Comparison of ENCODE assay signal across 36 cellular contexts in the genomic region with DNA sequence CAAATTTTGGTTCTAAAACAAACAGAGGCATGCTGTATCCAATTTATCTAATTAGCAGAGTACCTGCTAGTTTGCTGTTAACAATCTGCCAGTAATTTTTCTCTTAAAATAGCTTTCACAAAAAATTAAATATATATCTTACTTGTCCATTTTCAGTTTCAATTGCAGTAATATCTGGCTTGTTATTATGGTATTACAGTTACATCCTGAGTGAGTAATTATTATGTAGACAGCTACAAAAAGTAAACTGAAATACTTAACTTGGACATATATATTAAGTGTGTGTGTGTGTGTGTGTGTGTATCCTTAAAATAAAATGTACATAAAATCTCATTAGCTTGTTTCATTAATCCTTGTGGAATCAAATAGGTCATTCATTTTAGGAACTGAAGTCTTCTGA.
"Had no signal": no experiment of that assay in that cellular context is flagged by ENCODE, and none has a peak within 500 bp of the region (broad histone marks: within the 10 kb centered on the region; RNA-seq: fewer than 3 reads in every experiment).

No MANE protein-coding gene starts in this region.

- H3K4me3 Mint-ChIP-seq: activated CD4-positive, alpha-beta memory T cell treated with anti-CD3 and anti-CD28 coated beads, Interleukin-2, amount 10 ng/mL, durations not matched to agents 7 days and 5 days; activated CD4-positive, alpha-beta T cell treated with anti-CD3 and anti-CD28 coated beads for 36 hours; activated CD4-positive, alpha-beta T cell treated with anti-CD3 and anti-CD28 coated beads, Interleukin-2, amount 10 ng/mL, durations not matched to agents 7 days and 5 days; activated CD8-positive, alpha-beta memory T cell treated with anti-CD3 and anti-CD28 coated beads, Interleukin-2, amount 10 ng/mL, durations not matched to agents 7 days and 5 days; activated CD8-positive, alpha-beta T cell treated with anti-CD3 and anti-CD28 coated beads, Interleukin-2, amount 10 ng/mL, durations not matched to agents 7 days and 5 days; activated naive CD4-positive, alpha-beta T cell treated with anti-CD3 and anti-CD28 coated beads, Interleukin-2, amount 10 ng/mL, durations not matched to agents 7 days and 5 days; activated naive CD4-positive, alpha-beta T cell treated with anti-CD3 and anti-CD28 coated beads, Interleukin-2, amount 50 U/mL, for 24 hours; activated naive CD8-positive, alpha-beta T cell; activated naive CD8-positive, alpha-beta T cell treated with anti-CD3 and anti-CD28 coated beads, Interleukin-2, amount 10 ng/mL, durations not matched to agents 7 days and 5 days; activated naive CD8-positive, alpha-beta T cell treated with anti-CD3 and anti-CD28 coated beads, Interleukin-2, amount 50 U/mL, for 24 hours; activated T-cell treated with anti-CD3 and anti-CD28 coated beads, Interleukin-2, amount 50 U/mL, for 24 hours; brain; central memory CD8-positive, alpha-beta T cell; T-helper 2 cell treated with Interferon-gamma antibody and Interleukin-4, amounts not matched to agents 5 μg/mL and 100 μg/mL, for 36 hours; WTC11 had no signal

- H3K36me3 ChIP-seq: ascending aorta, cardiac muscle cell, WERI-Rb-1 had no signal

- H3K4me3 ChIP-seq: ascending aorta, cardiac muscle cell had no signal

- H3K4me1 ChIP-seq: ascending aorta had no signal

- H3K4me1 Mint-ChIP-seq: activated CD4-positive, alpha-beta memory T cell treated with anti-CD3 and anti-CD28 coated beads, Interleukin-2, amount 10 ng/mL, durations not matched to agents 7 days and 5 days; activated CD4-positive, alpha-beta T cell treated with anti-CD3 and anti-CD28 coated beads for 36 hours; activated CD4-positive, alpha-beta T cell treated with anti-CD3 and anti-CD28 coated beads, Interleukin-2, amount 10 ng/mL, durations not matched to agents 7 days and 5 days; activated CD8-positive, alpha-beta memory T cell treated with anti-CD3 and anti-CD28 coated beads, Interleukin-2, amount 10 ng/mL, durations not matched to agents 7 days and 5 days; activated naive CD4-positive, alpha-beta T cell treated with anti-CD3 and anti-CD28 coated beads, Interleukin-2, amount 10 ng/mL, durations not matched to agents 7 days and 5 days; activated naive CD4-positive, alpha-beta T cell treated with anti-CD3 and anti-CD28 coated beads, Interleukin-2, amount 50 U/mL, for 24 hours; activated naive CD8-positive, alpha-beta T cell treated with anti-CD3 and anti-CD28 coated beads, Interleukin-2, amount 10 ng/mL, durations not matched to agents 7 days and 5 days; activated naive CD8-positive, alpha-beta T cell treated with anti-CD3 and anti-CD28 coated beads, Interleukin-2, amount 50 U/mL, for 24 hours; central memory CD8-positive, alpha-beta T cell had no signal

- H3K27ac ChIP-seq: ascending aorta, cardiac muscle cell, WERI-Rb-1 had no signal

- H3K9me3 Mint-ChIP-seq: activated CD4-positive, alpha-beta T cell treated with anti-CD3 and anti-CD28 coated beads, Interleukin-2, amount 10 ng/mL, durations not matched to agents 7 days and 5 days; activated naive CD4-positive, alpha-beta T cell treated with anti-CD3 and anti-CD28 coated beads, Interleukin-2, amount 50 U/mL, for 24 hours; WTC11 had no signal

- H3K36me3 Mint-ChIP-seq: activated CD8-positive, alpha-beta memory T cell treated with anti-CD3 and anti-CD28 coated beads, Interleukin-2, amount 10 ng/mL, durations not matched to agents 7 days and 5 days; activated naive CD4-positive, alpha-beta T cell treated with anti-CD3 and anti-CD28 coated beads, Interleukin-2, amount 10 ng/mL, durations not matched to agents 7 days and 5 days; activated naive CD4-positive, alpha-beta T cell treated with anti-CD3 and anti-CD28 coated beads, Interleukin-2, amount 50 U/mL, for 24 hours; activated naive CD8-positive, alpha-beta T cell; activated naive CD8-positive, alpha-beta T cell treated with anti-CD3 and anti-CD28 coated beads, Interleukin-2, amount 10 ng/mL, durations not matched to agents 7 days and 5 days; brain; WTC11 had no signal

- H3K9me3 ChIP-seq: ascending aorta had no signal

- ATAC-seq: activated CD4-positive, alpha-beta T cell treated with anti-CD3 and anti-CD28 coated beads for 36 hours; activated CD4-positive, CD25-positive, alpha-beta regulatory T cell treated with anti-CD3 and anti-CD28 coated beads, Interleukin-2, amount 50 U/mL, for 24 hours; activated CD8-positive, alpha-beta memory T cell treated with anti-CD3 and anti-CD28 coated beads, Interleukin-2, amount 10 ng/mL, durations not matched to agents 7 days and 5 days; activated CD8-positive, alpha-beta T cell treated with anti-CD3 and anti-CD28 coated beads, Interleukin-2, amount 10 ng/mL, durations not matched to agents 7 days and 5 days; activated naive CD8-positive, alpha-beta T cell treated with anti-CD3 and anti-CD28 coated beads, Interleukin-2, amount 50 U/mL, for 24 hours; WTC11 had no signal

- H3K27me3 ChIP-seq: ascending aorta, cardiac muscle cell had no signal

- DNase-seq: activated CD4-positive, alpha-beta memory T cell treated with anti-CD3 and anti-CD28 coated beads, Interleukin-2, amount 10 ng/mL, durations not matched to agents 7 days and 5 days; activated CD4-positive, alpha-beta T cell treated with anti-CD3 and anti-CD28 coated beads for 1 hour; activated CD4-positive, alpha-beta T cell treated with anti-CD3 and anti-CD28 coated beads for 36 hours; activated CD4-positive, alpha-beta T cell treated with anti-CD3 and anti-CD28 coated beads for 48 hours; activated CD4-positive, alpha-beta T cell treated with anti-CD3 and anti-CD28 coated beads, Interleukin-2, amount 10 ng/mL, durations not matched to agents 7 days and 5 days; activated CD4-positive, alpha-beta T cell treated with anti-CD3 and anti-CD28 coated beads, Interleukin-2, amount 50 U/mL, for 48 hours; activated CD4-positive, CD25-positive, alpha-beta regulatory T cell; activated CD8-positive, alpha-beta memory T cell treated with anti-CD3 and anti-CD28 coated beads for 24 hours; activated CD8-positive, alpha-beta memory T cell treated with anti-CD3 and anti-CD28 coated beads, Interleukin-2, amount 10 ng/mL, durations not matched to agents 7 days and 5 days; activated CD8-positive, alpha-beta memory T cell treated with anti-CD3 and anti-CD28 coated beads, Interleukin-2, amount 50 U/mL, for 48 hours; activated CD8-positive, alpha-beta T cell treated with anti-CD3 and anti-CD28 coated beads, Interleukin-2, amount 10 ng/mL, durations not matched to agents 7 days and 5 days; activated effector memory CD4-positive, alpha-beta T cell treated with Interleukin-2 at 50 U/mL for 16 hours; activated gamma-delta T cell; activated naive CD4-positive, alpha-beta T cell treated with anti-CD3 and anti-CD28 coated beads, Interleukin-2, amount 10 ng/mL, durations not matched to agents 7 days and 5 days; activated naive CD4-positive, alpha-beta T cell treated with Interleukin-2 at 50 U/mL for 16 hours; activated naive CD8-positive, alpha-beta T cell treated with anti-CD3 and anti-CD28 coated beads, Interleukin-2, amount 10 ng/mL, durations not matched to agents 7 days and 5 days; activated naive CD8-positive, alpha-beta T cell treated with anti-CD3 and anti-CD28 coated beads, Interleukin-2, amount 50 U/mL, for 24 hours; activated T-cell treated with anti-CD3 and anti-CD28 coated beads, Interleukin-2, amount 50 U/mL, for 24 hours; activated T-cell treated with anti-CD3 and anti-CD28 coated beads, Interleukin-2, amount 50 U/mL, for 48 hours; amygdala; anterior cingulate cortex; caudate nucleus; cerebellar nuclear complex; T-helper 2 cell; T-helper 9 cell; WERI-Rb-1 had no signal

- H3K27ac Mint-ChIP-seq: activated CD4-positive, alpha-beta memory T cell treated with anti-CD3 and anti-CD28 coated beads, Interleukin-2, amount 10 ng/mL, durations not matched to agents 7 days and 5 days; activated CD4-positive, alpha-beta T cell treated with anti-CD3 and anti-CD28 coated beads for 36 hours; activated CD4-positive, alpha-beta T cell treated with anti-CD3 and anti-CD28 coated beads, Interleukin-2, amount 10 ng/mL, durations not matched to agents 7 days and 5 days; activated CD8-positive, alpha-beta memory T cell treated with anti-CD3 and anti-CD28 coated beads, Interleukin-2, amount 10 ng/mL, durations not matched to agents 7 days and 5 days; activated CD8-positive, alpha-beta T cell treated with anti-CD3 and anti-CD28 coated beads, Interleukin-2, amount 10 ng/mL, durations not matched to agents 7 days and 5 days; activated naive CD4-positive, alpha-beta T cell treated with anti-CD3 and anti-CD28 coated beads, Interleukin-2, amount 10 ng/mL, durations not matched to agents 7 days and 5 days; activated naive CD4-positive, alpha-beta T cell treated with anti-CD3 and anti-CD28 coated beads, Interleukin-2, amount 50 U/mL, for 24 hours; activated naive CD8-positive, alpha-beta T cell; activated naive CD8-positive, alpha-beta T cell treated with anti-CD3 and anti-CD28 coated beads, Interleukin-2, amount 10 ng/mL, durations not matched to agents 7 days and 5 days; activated naive CD8-positive, alpha-beta T cell treated with anti-CD3 and anti-CD28 coated beads, Interleukin-2, amount 50 U/mL, for 24 hours; activated T-cell treated with anti-CD3 and anti-CD28 coated beads, Interleukin-2, amount 50 U/mL, for 24 hours; activated T-helper 2 cell treated with anti-CD3 and anti-CD28 coated beads, Interferon-gamma antibody, Interleukin-2, Interleukin-4, amounts not matched to agents 10 μg/mL and 5 μg/mL and 100 μg/mL, durations not matched to agents 14 hours and 24 hours and 36 hours; brain; T-helper 2 cell treated with Interferon-gamma antibody and Interleukin-4, amounts not matched to agents 5 μg/mL and 100 μg/mL, for 36 hours; WTC11 had no signal

- H3K27me3 Mint-ChIP-seq: activated CD4-positive, alpha-beta memory T cell treated with anti-CD3 and anti-CD28 coated beads, Interleukin-2, amount 10 ng/mL, durations not matched to agents 7 days and 5 days; activated CD4-positive, alpha-beta T cell treated with anti-CD3 and anti-CD28 coated beads for 36 hours; activated CD4-positive, alpha-beta T cell treated with anti-CD3 and anti-CD28 coated beads, Interleukin-2, amount 10 ng/mL, durations not matched to agents 7 days and 5 days; activated CD8-positive, alpha-beta memory T cell treated with anti-CD3 and anti-CD28 coated beads, Interleukin-2, amount 10 ng/mL, durations not matched to agents 7 days and 5 days; activated naive CD4-positive, alpha-beta T cell treated with anti-CD3 and anti-CD28 coated beads, Interleukin-2, amount 10 ng/mL, durations not matched to agents 7 days and 5 days; activated naive CD4-positive, alpha-beta T cell treated with anti-CD3 and anti-CD28 coated beads, Interleukin-2, amount 50 U/mL, for 24 hours; activated naive CD8-positive, alpha-beta T cell; activated naive CD8-positive, alpha-beta T cell treated with anti-CD3 and anti-CD28 coated beads, Interleukin-2, amount 10 ng/mL, durations not matched to agents 7 days and 5 days; activated naive CD8-positive, alpha-beta T cell treated with anti-CD3 and anti-CD28 coated beads, Interleukin-2, amount 50 U/mL, for 24 hours; activated T-cell treated with anti-CD3 and anti-CD28 coated beads, Interleukin-2, amount 50 U/mL, for 24 hours; central memory CD8-positive, alpha-beta T cell had no signal
